In genomic region chr16:77531741-77532140, GRCh38 we compare ENCODE assay signal across 18 cellular contexts.
A peak's percentile ranks its signal among the peaks of the same experiment; 100 is the strongest.
DNase-seq lines count a peak whose midpoint lies in the region; ATAC-seq, FAIRE-seq and TF ChIP-seq lines count a peak whose summit lies in the region.
"Had no signal": no experiment of that assay in that cellular context is flagged by ENCODE, and none has a peak within 500 bp of the region (broad histone marks: within the 10 kb centered on the region; RNA-seq: fewer than 3 reads in every experiment).

No MANE protein-coding gene starts in this region.

- no peaks in the 10 kb centered on the region for H3K36me3 Mint-ChIP-seq in CD8-positive, alpha-beta T cell

- intact Hi-C loops in endothelial cell of umbilical vein (cut with micrococcal nuclease), result no loop called here
- intact Hi-C loops in CD8-positive, alpha-beta T cell (cut with DNase I, micrococcal nuclease), result no loop called here

- no peak for TF ChIP-seq CTCF in endothelial cell of umbilical vein (IDR thresholded peaks at IDR 0.05; ENCODE audit: extremely low read depth in 1 of 2, insufficient read depth in 1 of 2, low read depth in 1 of 2, low read length in 2 of 2)
- no peak for TF ChIP-seq CTCF in CD8-positive, alpha-beta T cell (IDR thresholded peaks at IDR 0.05)

- CTCF ChIA-PET in endothelial cell of umbilical vein (lab: Charles Lee), result interaction anchor here (0.7 to 1.0 kb wide), 2 partner anchors 75 to 94 kb away, joined by 3 read pairs; no protein-coding TSS in a partner anchor
- CTCF ChIA-PET in CD8-positive, alpha-beta T cell (lab: Charles Lee), result no interaction called here

- no peak overlapping the region for H3K27ac ChIP-seq in endothelial cell of umbilical vein (ENCODE audit: insufficient read depth, low read depth, low read length)
- H3K27ac ChIP-seq in CD8-positive, alpha-beta T cell (ENCODE audit: low read depth, low read length), result no peak overlapping the region
- H3K27ac ChIP-seq: 22Rv1, ascending aorta, thoracic aorta had no signal

- H3K36me3 ChIP-seq in endothelial cell of umbilical vein (ENCODE audit: control insufficient read depth in 2 of 2, extremely low read depth in 1 of 2, insufficient read depth in 2 of 2, low read length in 2 of 2), result no peaks in the 10 kb centered on the region
- H3K36me3 ChIP-seq in CD8-positive, alpha-beta T cell (ENCODE audit: insufficient read depth, low read length), result no peaks in the 10 kb centered on the region
- H3K36me3 ChIP-seq: ascending aorta, thoracic aorta had no signal

- dilution Hi-C loops in endothelial cell of umbilical vein (cut with MboI; ENCODE audit: extremely low pct_ligation_motif_present, low sequenced_read_pairs), result no loop called here

- H3K4me1 Mint-ChIP-seq in CD8-positive, alpha-beta T cell (ENCODE audit: low read depth), result no peaks in the 10 kb centered on the region

- no peak overlapping the region for H3K4me3 Mint-ChIP-seq in CD8-positive, alpha-beta T cell
- H3K4me3 Mint-ChIP-seq: activated T-cell treated with anti-CD3 and anti-CD28 coated beads, Interleukin-2, amount 50 U/mL, for 4 hours; nephron had no signal

- no peak overlapping the region for H3K4me2 ChIP-seq in endothelial cell of umbilical vein (ENCODE audit: insufficient read depth, low read length)

- no peak overlapping the region for H2AFZ ChIP-seq in endothelial cell of umbilical vein (ENCODE audit: low read depth, low read length)

- H3K9ac ChIP-seq in endothelial cell of umbilical vein (replicated peaks; ENCODE audit: extremely low read depth, insufficient read depth, low read length), result no peak overlapping the region

- no peak for TF ChIP-seq POLR2A in endothelial cell of umbilical vein (IDR thresholded peaks at IDR 0.05; ENCODE audit: low read depth, low read length)

- H3K27me3 Mint-ChIP-seq in CD8-positive, alpha-beta T cell (ENCODE audit: low read depth), result peaks cover 2% of the 10 kb centered on the region

- POLR2A ChIA-PET in endothelial cell of umbilical vein (lab: Charles Lee), result interaction anchor here (0.6 kb wide), 1 partner anchor 13 kb away, joined by 3 read pairs; no protein-coding TSS in a partner anchor
- POLR2A ChIA-PET in CD8-positive, alpha-beta T cell (lab: Charles Lee), result no interaction called here

- no peak overlapping the region for H3K27ac Mint-ChIP-seq in CD8-positive, alpha-beta T cell
- H3K27ac Mint-ChIP-seq: nephron had no signal

- H4K20me1 ChIP-seq in endothelial cell of umbilical vein (replicated peaks; ENCODE audit: control insufficient read depth, extremely low read depth, insufficient read depth, low read length), result no peaks in the 10 kb centered on the region

- no peaks in the 10 kb centered on the region for H3K9me1 ChIP-seq in endothelial cell of umbilical vein (replicated peaks; ENCODE audit: control insufficient read depth, extremely low read depth, insufficient read depth, low read length)

- H3K4me1 ChIP-seq in endothelial cell of umbilical vein (ENCODE audit: control insufficient read depth, extremely low read depth, insufficient read depth, low read length), result no peaks in the 10 kb centered on the region
- H3K4me1 ChIP-seq in CD8-positive, alpha-beta T cell (ENCODE audit: insufficient read depth, low read length), result no peaks in the 10 kb centered on the region
- H3K4me1 ChIP-seq: ascending aorta had no signal

- H3K9me3 ChIP-seq in endothelial cell of umbilical vein (replicated peaks; ENCODE audit: control insufficient read depth, insufficient read depth, low read length), result no peaks in the 10 kb centered on the region
- no peaks in the 10 kb centered on the region for H3K9me3 ChIP-seq in CD8-positive, alpha-beta T cell (ENCODE audit: low read length)
- H3K9me3 ChIP-seq: ascending aorta, thoracic aorta had no signal

- DNase-seq in DMS153 (lab: John Stamatoyannopoulos, UW) (peak; percentile 20), DMS153 treated with DMSO at 0.1 percent for 48 hours (lab: John Stamatoyannopoulos, UW; ENCODE audit: unreplicated experiment) (no peak), NCI-H774 (lab: John Stamatoyannopoulos, UW) (peak; percentile 4), endothelial cell of umbilical vein (ENCODE audit: low read depth, low spot score) (peak; percentile 63), renal cortical epithelial cell (ENCODE audit: low read depth) (peak; percentile 78)
- no peak for DNase-seq in CD8-positive, alpha-beta T cell
- DNase-seq: activated CD4-positive, CD25-positive, alpha-beta regulatory T cell treated with anti-CD3 and anti-CD28 coated beads, Interleukin-2, amount 50 U/mL, for 72 hours; activated T-cell treated with anti-CD3 and anti-CD28 coated beads, Interleukin-2, amount 50 U/mL, for 4 hours; DMS79; MM.1S; NCI-H526 treated with DMSO at 0.1 percent for 48 hours had no signal

- H3K4me3 ChIP-seq in endothelial cell of umbilical vein (replicated peaks in 1 of 3; ENCODE audit: insufficient read depth in 1 of 3, low read depth in 1 of 3, low read length in 3 of 3), result no peak overlapping the region
- H3K4me3 ChIP-seq in CD8-positive, alpha-beta T cell (ENCODE audit: low read depth, low read length), result no peak overlapping the region
- H3K4me3 ChIP-seq: ascending aorta, thoracic aorta had no signal

- peak; percentile 60 for FAIRE-seq in endothelial cell of umbilical vein (lab: Jason Lieb, UNC)
- FAIRE-seq: endometrium had no signal

- peaks cover 2% of the 10 kb centered on the region for H3K9me3 Mint-ChIP-seq in CD8-positive, alpha-beta T cell

- no peak for ATAC-seq in CD8-positive, alpha-beta T cell
- no peak for ATAC-seq in GM18519 (IDR thresholded peaks at IDR 0.05; ENCODE audit: low FRiP score, unreplicated experiment)
- ATAC-seq in HG03097 (IDR thresholded peaks at IDR 0.05; ENCODE audit: low FRiP score, unreplicated experiment), result no peak
- ATAC-seq: activated T-cell treated with anti-CD3 and anti-CD28 coated beads, Interleukin-2, amount 50 U/mL, for 4 hours had no signal

- no peaks in the 10 kb centered on the region for H3K79me2 ChIP-seq in endothelial cell of umbilical vein (ENCODE audit: control insufficient read depth, insufficient read depth, low read length)

- no TSS peak for BruUV-seq in endothelial cell of umbilical vein (replicated peaks; lab: Mats Ljungman, UMichigan)

- H3K27me3 ChIP-seq in endothelial cell of umbilical vein (ENCODE audit: control insufficient read depth in 2 of 2, insufficient read depth in 2 of 2, low read length in 2 of 2), result peaks cover 0 to 5% of the 10 kb centered on the region in 2 experiments
- H3K27me3 ChIP-seq in CD8-positive, alpha-beta T cell (ENCODE audit: insufficient read depth, low read length), result no peaks in the 10 kb centered on the region
- H3K27me3 ChIP-seq: ascending aorta had no signal

TF ChIP-seq in endothelial cell of umbilical vein, 7 proteins besides CTCF, POLR2A, EP300 and RAD21:
- peak; percentile 82 for TF ChIP-seq JUN (IDR thresholded peaks at IDR 0.05; ENCODE audit: borderline replicate concordance, insufficient read depth, insufficient read length, low read depth)
- no peak for TF ChIP-seq GATA2 (IDR thresholded peaks at IDR 0.05; ENCODE audit: insufficient read depth, insufficient read length, low read depth, low read length)
- TF ChIP-seq FOS (IDR thresholded peaks at IDR 0.05; ENCODE audit: borderline replicate concordance, insufficient read depth, low read length), result peak; percentile 88

Comparison
In these comparisons a context has a peak if more than half of its experiments do, and no peak if none do; other contexts are left out.
1. DNase-seq: peak in DMS153 (single experiment), NCI-H774 (single experiment), endothelial cell of umbilical vein (single experiment) and renal cortical epithelial cell (single experiment); none in DMS153 treated with DMSO at 0.1 percent for 48 hours (single experiment) and CD8-positive, alpha-beta T cell (0 of 7).